ENCODE assay signal across 19 cellular contexts in the genomic region with DNA sequence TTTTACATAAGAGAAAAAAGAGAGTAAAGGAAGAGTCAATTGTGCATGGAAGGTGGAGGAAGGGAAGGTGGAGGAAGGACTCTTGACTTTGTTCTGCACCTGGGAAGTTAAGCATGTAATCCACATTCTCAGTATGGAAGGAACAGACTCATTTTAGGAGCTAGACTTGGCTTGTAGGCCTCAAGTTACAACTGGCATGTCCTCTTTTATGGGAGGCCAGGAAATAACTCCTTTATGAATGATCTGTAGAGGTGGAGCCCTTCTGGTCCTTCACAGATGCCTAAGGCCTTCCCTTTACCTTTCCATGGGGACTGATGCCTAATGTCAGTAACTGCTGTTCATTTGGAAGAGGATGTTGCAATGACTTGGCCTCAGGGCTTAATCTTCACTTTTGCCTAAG. TPM values are rescaled to one million over a fixed set of nuclear protein-coding genes. Genes with fewer than 3 reads are reported as not detected.
DNase-seq lines count a peak whose midpoint lies in the region; ATAC-seq, FAIRE-seq and TF ChIP-seq lines count a peak whose summit lies in the region.
"Had no signal": no experiment of that assay in that cellular context is flagged by ENCODE, and none has a peak within 500 bp of the region (broad histone marks: within the 10 kb centered on the region; RNA-seq: fewer than 3 reads in every experiment).

No MANE protein-coding gene starts in this region.

- no peak for TF ChIP-seq RAD21 in K562 (CRISPR knock-in tag; conservative IDR thresholded peaks at IDR 0.05 in 1 of 2, IDR thresholded peaks at IDR 0.05 in 1 of 2)

- no peak overlapping the region for H3K4me3 ChIP-seq in BLaER1 treated with 17β-estradiol and CSF1 and Interleukin-3, amounts not matched to agents 10 nM and 100 nM
- no peak overlapping the region for H3K4me3 ChIP-seq in K562

- no peak overlapping the region for H2AFZ ChIP-seq in K562 (ENCODE audit: low read depth, low read length)

- peak overlapping the region in 8 of 11 experiments; percentile 74 to 81 (median 81); a peak in 14 of 22 replicates for H3K4me2 ChIP-seq in BLaER1 treated with 17β-estradiol and CSF1 and Interleukin-3, amounts not matched to agents 10 nM and 100 nM
- no peak overlapping the region for H3K4me2 ChIP-seq in K562 (ENCODE audit: insufficient read depth, low read length)

- DNase-seq in K562 (ENCODE audit: extremely low read depth in 1 of 4, low spot score in 3 of 4) (no peak), epithelial cell of prostate (ENCODE audit: low read depth, low spot score) (peak; percentile 12), MV-4-11 (lab: John Stamatoyannopoulos, UW) (no peak)
- DNase-seq in stimulated activated naive CD4-positive, alpha-beta T cell treated with Interleukin-2 at 50 U/mL for 16 hours (lab: John Stamatoyannopoulos, UW), result no peak
- DNase-seq: BE2C; CD4-positive, alpha-beta memory T cell; DMS153; DMS79; GDM1; GOT3; H7; HFFc6; IMR-90 had no signal

- TF ChIP-seq POLR2A in K562 (conservative IDR thresholded peaks at IDR 0.05), result no peak

- intact Hi-C loops in K562 (cut with micrococcal nuclease), result no loop called here

- H3K79me2 ChIP-seq in K562 (ENCODE audit: control insufficient read depth, insufficient read depth, low read length), result no peaks in the 10 kb centered on the region

- peaks cover 11 to 57% (median 43%) of the 10 kb centered on the region in 10 experiments for H3K4me1 ChIP-seq in BLaER1 treated with 17β-estradiol and CSF1 and Interleukin-3, amounts not matched to agents 10 nM and 100 nM
- no peaks in the 10 kb centered on the region for H3K4me1 ChIP-seq in K562 (replicated peaks in 1 of 2; ENCODE audit: control insufficient read depth in 2 of 2, insufficient read depth in 2 of 2, low read length in 2 of 2)
- H3K4me1 ChIP-seq: BE2C had no signal

- BruUV-seq in K562 (replicated peaks; lab: Mats Ljungman, UMichigan), result no TSS peak

- POLR2A ChIA-PET in K562 (lab: Yijun Ruan, JAX), result interaction anchor here (0.7 to 1.2 kb wide), 2 partner anchors 15 to 118 kb away, joined by 4 read pairs; no protein-coding TSS in a partner anchor

- peaks cover 0 to 11% (median 0%) of the 10 kb centered on the region in 11 experiments; a peak in 1 of 22 replicates for H3K27me3 ChIP-seq in BLaER1 treated with 17β-estradiol and CSF1 and Interleukin-3, amounts not matched to agents 10 nM and 100 nM
- peaks cover 45 to 60% of the 10 kb centered on the region in 2 experiments for H3K27me3 ChIP-seq in K562 (ENCODE audit: control insufficient read depth in 2 of 2, insufficient read depth in 2 of 2, low read length in 2 of 2)
- H3K27me3 ChIP-seq: BE2C had no signal

- TF ChIP-seq EP300 in K562 (IDR thresholded peaks at IDR 0.05; ENCODE audit: low read length), result no peak

- no peak for TF ChIP-seq CTCF in K562 (IDR thresholded peaks at IDR 0.05 in 2 of 3, conservative IDR thresholded peaks at IDR 0.05 in 1 of 3; ENCODE audit: insufficient read depth in 2 of 3, low read depth in 1 of 3, low read length in 3 of 3)

- H4K20me1 ChIP-seq in BLaER1 treated with 17β-estradiol and CSF1 and Interleukin-3, amounts not matched to agents 10 nM and 100 nM, result no peaks in the 10 kb centered on the region
- no peaks in the 10 kb centered on the region for H4K20me1 ChIP-seq in K562 (replicated peaks; ENCODE audit: control insufficient read depth, insufficient read depth, low read length)

- peak; percentile 11 for FAIRE-seq in K562 (lab: Jason Lieb, UNC)
- FAIRE-seq: GM12892, GM18507, HTR-8/SVneo had no signal

- no peaks in the 10 kb centered on the region for H3K36me3 ChIP-seq in BLaER1 treated with 17β-estradiol and CSF1 and Interleukin-3, amounts not matched to agents 10 nM and 100 nM
- H3K36me3 ChIP-seq in K562 (ENCODE audit: control insufficient read depth, insufficient read depth, low read length), result no peaks in the 10 kb centered on the region
- H3K36me3 ChIP-seq: BE2C had no signal

- H3K9me1 ChIP-seq in K562 (ENCODE audit: control insufficient read depth, insufficient read depth, low read length), result no peaks in the 10 kb centered on the region

- H3K27ac ChIP-seq in BLaER1 treated with 17β-estradiol and CSF1 and Interleukin-3, amounts not matched to agents 10 nM and 100 nM, result no peak overlapping the region
- H3K27ac ChIP-seq in K562 (ENCODE audit: extremely low read depth, low read depth, low read length) (no peak overlapping the region), epithelial cell of prostate (peak overlapping the region; percentile 77)

- in situ Hi-C loops in K562 (cut with MboI), result no loop called here

- ATAC-seq in K562 (no peak), esophagus mucosa (no peak)
- ATAC-seq: HCT116 had no signal

- H3K9me3 ChIP-seq in BLaER1 treated with 17β-estradiol and CSF1 and Interleukin-3, amounts not matched to agents 10 nM and 100 nM (replicated peaks in 1 of 11), result 0 out of 22 replicates have a peak, but pooled peaks cover 0 to under 1% (median 0%) of the 10 kb centered on the region in 11 experiments
- no peaks in the 10 kb centered on the region for H3K9me3 ChIP-seq in K562 (replicated peaks; ENCODE audit: control insufficient read depth, insufficient read depth, low read depth, low read length)
- H3K9me3 ChIP-seq: BE2C had no signal

- CTCF ChIA-PET in K562 (lab: Yijun Ruan, JAX; ENCODE audit: low intra/inter-chr PET ratio), result no interaction called here

- no peak overlapping the region for H3K9ac ChIP-seq in BLaER1 treated with 17β-estradiol and CSF1 and Interleukin-3, amounts not matched to agents 10 nM and 100 nM
- H3K9ac ChIP-seq in K562 (ENCODE audit: insufficient read depth in 1 of 2, low read depth in 2 of 2, low read length in 2 of 2), result no peak overlapping the region

TF ChIP-seq in K562, 482 proteins besides CTCF, POLR2A, EP300 and RAD21:
- TF ChIP-seq CEBPB (tag; IDR thresholded peaks at IDR 0.05), result peak; percentile 44
- TF ChIP-seq, protein P1, sequence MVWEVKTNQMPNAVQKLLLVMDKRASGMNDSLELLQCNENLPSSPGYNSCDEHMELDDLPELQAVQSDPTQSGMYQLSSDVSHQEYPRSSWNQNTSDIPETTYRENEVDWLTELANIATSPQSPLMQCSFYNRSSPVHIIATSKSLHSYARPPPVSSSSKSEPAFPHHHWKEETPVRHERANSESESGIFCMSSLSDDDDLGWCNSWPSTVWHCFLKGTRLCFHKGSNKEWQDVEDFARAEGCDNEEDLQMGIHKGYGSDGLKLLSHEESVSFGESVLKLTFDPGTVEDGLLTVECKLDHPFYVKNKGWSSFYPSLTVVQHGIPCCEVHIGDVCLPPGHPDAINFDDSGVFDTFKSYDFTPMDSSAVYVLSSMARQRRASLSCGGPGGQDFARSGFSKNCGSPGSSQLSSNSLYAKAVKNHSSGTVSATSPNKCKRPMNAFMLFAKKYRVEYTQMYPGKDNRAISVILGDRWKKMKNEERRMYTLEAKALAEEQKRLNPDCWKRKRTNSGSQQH (CRISPR knock-in tag; IDR thresholded peaks at IDR 0.05), result no peak

RNA-seq across cellular contexts. Expression of a gene that starts 29.4 kb away (rescaled TPM):
- 9.4 and 42.2 TPM in 2 replicates for total RNA-seq in K562 (2011; cell fraction: chromatin; rRNA removed; ENCODE audit: low replicate concordance)
- total RNA-seq in K562 (2011; cell fraction: nucleolus; rRNA removed), result 6.0 and 8.4 TPM in 2 replicates
- total RNA-seq in K562 (2011; cell fraction: nucleoplasm; rRNA removed), result 19.9 and 28.9 TPM in 2 replicates
- 7.8 and 8.2 TPM in 2 replicates for total RNA-seq in K562 (2014; rRNA removed)
- total RNA-seq in K562 (2014; rRNA removed; fragmentation: Illumina TruSeq; extraction: Trizol), result 13.6 and 14.4 TPM in 2 replicates
- total RNA-seq in K562 (2015; rRNA removed; fragmentation: Illumina TruSeq; extraction: Trizol), result 10.7 and 11.2 TPM in 2 replicates
- 10.3 and 10.5 TPM in 2 replicates for total RNA-seq in K562 (2021)
- 15.9 and 18.4 TPM in 2 replicates for polyA plus RNA-seq in K562 (2011; rRNA removed)
- 2.7 and 11.3 TPM in 2 replicates for polyA plus RNA-seq in K562 (2011; cell fraction: cytosol; rRNA removed)
- 8.0 and 22.9 TPM in 2 replicates for polyA plus RNA-seq in K562 (2011; cell fraction: nucleus; rRNA removed)
- polyA plus RNA-seq in K562 (2012), result 6.5 and 7.3 TPM in 2 replicates
- polyA plus RNA-seq in K562 (2014; fragmentation: Illumina TruSeq; extraction: Trizol), result 6.9 and 9.5 TPM in 2 replicates
- polyA plus RNA-seq in K562 (2014; fragmentation: Nextera tagmentation; extraction: Ambion mirVana), result 1 to 10 TPM; 3.6 to 4.3 TPM
- polyA plus RNA-seq in K562 (2014; rRNA removed), result 6.0 and 8.2 TPM in 2 replicates
- polyA minus RNA-seq in K562 (2011; rRNA and poly(A)+ RNA removed), result 22.1 and 31.4 TPM in 2 replicates
- polyA minus RNA-seq in K562 (2011; cell fraction: cytosol; rRNA and poly(A)+ RNA removed), result 12.0 and 16.3 TPM in 2 replicates
- 5.0 and 16.2 TPM in 2 replicates for polyA minus RNA-seq in K562 (2011; cell fraction: nucleus; rRNA and poly(A)+ RNA removed)
- total RNA-seq in esophagus mucosa, result 3.0 TPM
